1 cellular context compared by ENCODE assay signal in the genomic region with DNA sequence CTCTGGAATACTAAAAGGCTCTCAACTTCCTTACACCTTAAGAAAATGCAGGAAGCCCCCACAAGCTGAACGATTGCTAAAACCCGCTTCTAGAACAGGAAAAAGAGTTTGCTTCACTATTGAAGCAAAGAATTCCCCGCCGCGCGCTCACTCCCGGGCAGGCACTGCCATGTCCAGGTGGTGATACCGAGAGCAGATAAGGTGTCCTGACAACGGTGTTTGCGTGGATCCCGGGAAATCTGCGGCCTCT.
TF ChIP-seq lines count a peak whose summit lies in the region.

No MANE protein-coding gene starts in this region.

TF ChIP-seq in GM12878, 131 proteins besides CTCF, POLR2A, EP300 and RAD21 (continued from another document):
- TF ChIP-seq PAX8 (IDR thresholded peaks at IDR 0.05), result no peak
- no peak for TF ChIP-seq CBX3 (IDR thresholded peaks at IDR 0.05; ENCODE audit: borderline replicate concordance, low read depth)
- TF ChIP-seq WRNIP1 (IDR thresholded peaks at IDR 0.05; ENCODE audit: borderline replicate concordance, low read depth, low read length), result no peak
- TF ChIP-seq, protein P1, sequence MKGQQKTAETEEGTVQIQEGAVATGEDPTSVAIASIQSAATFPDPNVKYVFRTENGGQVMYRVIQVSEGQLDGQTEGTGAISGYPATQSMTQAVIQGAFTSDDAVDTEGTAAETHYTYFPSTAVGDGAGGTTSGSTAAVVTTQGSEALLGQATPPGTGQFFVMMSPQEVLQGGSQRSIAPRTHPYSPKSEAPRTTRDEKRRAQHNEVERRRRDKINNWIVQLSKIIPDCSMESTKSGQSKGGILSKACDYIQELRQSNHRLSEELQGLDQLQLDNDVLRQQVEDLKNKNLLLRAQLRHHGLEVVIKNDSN (IDR thresholded peaks at IDR 0.05; ENCODE audit: borderline replicate concordance, extremely low read length, insufficient read depth, low read depth, low read length), result no peak
- no peak for TF ChIP-seq DPF2 (IDR thresholded peaks at IDR 0.05)
- TF ChIP-seq, protein P2, sequence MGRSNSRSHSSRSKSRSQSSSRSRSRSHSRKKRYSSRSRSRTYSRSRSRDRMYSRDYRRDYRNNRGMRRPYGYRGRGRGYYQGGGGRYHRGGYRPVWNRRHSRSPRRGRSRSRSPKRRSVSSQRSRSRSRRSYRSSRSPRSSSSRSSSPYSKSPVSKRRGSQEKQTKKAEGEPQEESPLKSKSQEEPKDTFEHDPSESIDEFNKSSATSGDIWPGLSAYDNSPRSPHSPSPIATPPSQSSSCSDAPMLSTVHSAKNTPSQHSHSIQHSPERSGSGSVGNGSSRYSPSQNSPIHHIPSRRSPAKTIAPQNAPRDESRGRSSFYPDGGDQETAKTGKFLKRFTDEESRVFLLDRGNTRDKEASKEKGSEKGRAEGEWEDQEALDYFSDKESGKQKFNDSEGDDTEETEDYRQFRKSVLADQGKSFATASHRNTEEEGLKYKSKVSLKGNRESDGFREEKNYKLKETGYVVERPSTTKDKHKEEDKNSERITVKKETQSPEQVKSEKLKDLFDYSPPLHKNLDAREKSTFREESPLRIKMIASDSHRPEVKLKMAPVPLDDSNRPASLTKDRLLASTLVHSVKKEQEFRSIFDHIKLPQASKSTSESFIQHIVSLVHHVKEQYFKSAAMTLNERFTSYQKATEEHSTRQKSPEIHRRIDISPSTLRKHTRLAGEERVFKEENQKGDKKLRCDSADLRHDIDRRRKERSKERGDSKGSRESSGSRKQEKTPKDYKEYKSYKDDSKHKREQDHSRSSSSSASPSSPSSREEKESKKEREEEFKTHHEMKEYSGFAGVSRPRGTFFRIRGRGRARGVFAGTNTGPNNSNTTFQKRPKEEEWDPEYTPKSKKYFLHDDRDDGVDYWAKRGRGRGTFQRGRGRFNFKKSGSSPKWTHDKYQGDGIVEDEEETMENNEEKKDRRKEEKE (IDR thresholded peaks at IDR 0.05), result no peak
- TF ChIP-seq ZNF622 (IDR thresholded peaks at IDR 0.05), result no peak
